12 cellular contexts compared by ENCODE assay signal in the genomic region with DNA sequence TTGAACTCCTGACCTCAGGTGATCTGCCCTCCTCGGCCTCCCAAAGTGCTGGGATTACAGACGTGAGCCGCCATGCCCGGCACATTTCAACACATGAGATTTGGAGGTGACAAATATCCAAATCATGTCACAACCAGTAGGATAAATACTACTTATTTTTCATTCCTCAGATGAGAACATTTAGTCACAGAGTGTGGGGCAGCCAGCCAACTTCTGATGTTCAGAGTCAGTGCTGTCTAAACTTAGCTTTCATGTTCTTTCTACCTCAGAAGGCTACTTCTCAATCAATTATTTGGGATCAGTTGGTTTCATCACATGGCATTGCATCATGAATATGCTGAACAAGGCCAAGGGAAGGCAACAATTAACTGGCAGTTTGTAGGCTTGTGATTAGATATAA.
A peak's percentile ranks its signal among the peaks of the same experiment; 100 is the strongest.
DNase-seq lines count a peak whose midpoint lies in the region; ATAC-seq and TF ChIP-seq lines count a peak whose summit lies in the region.
"Had no signal": no experiment of that assay in that cellular context is flagged by ENCODE, and none has a peak within 500 bp of the region (broad histone marks: within the 10 kb centered on the region; RNA-seq: fewer than 3 reads in every experiment).

No MANE protein-coding gene starts in this region.

- ATAC-seq in Right ventricle myocardium superior (ENCODE audit: poor library complexity): peak; percentile 90
- ATAC-seq in GM21367 (IDR thresholded peaks at IDR 0.05; ENCODE audit: unreplicated experiment): no peak
- ATAC-seq in effector memory CD8-positive, alpha-beta T cell (replicated peaks): no peak
- ATAC-seq: activated naive CD4-positive, alpha-beta T cell treated with anti-CD3 and anti-CD28 coated beads, Interleukin-2, amount 50 U/mL, for 72 hours had no signal

- TF ChIP-seq CTCF in AG10803 (conservative IDR thresholded peaks at IDR 0.05; ENCODE audit: low read length) (no peak), A673 (conservative IDR thresholded peaks at IDR 0.05; ENCODE audit: low read depth, low read length) (no peak)

- no peak overlapping the region for H3K4me3 Mint-ChIP-seq in effector memory CD8-positive, alpha-beta T cell

- H3K27ac ChIP-seq in A673 (ENCODE audit: low read depth, low read length, poor library complexity, severe bottlenecking): no peak overlapping the region

- CTCF ChIA-PET in A673 (lab: Charles Lee): no interaction called here

- intact Hi-C loops in Right ventricle myocardium superior (cut with DNase I): no loop called here
- intact Hi-C loops in posterior vena cava (cut with DNase I): no loop called here
- intact Hi-C loops in A673 (cut with micrococcal nuclease; ENCODE audit: unreplicated experiment): no loop called here

- H3K4me3 ChIP-seq in AG10803 (ENCODE audit: low read length) (no peak overlapping the region), A673 (ENCODE audit: low read depth, low read length, poor library complexity, severe bottlenecking) (no peak overlapping the region)

- no TSS peak for BruUV-seq in A673 (replicated peaks; lab: Mats Ljungman, UMichigan)

- H3K9me3 Mint-ChIP-seq in effector memory CD8-positive, alpha-beta T cell: peaks cover 0 to 2% of the 10 kb centered on the region in 2 donors
- H3K9me3 Mint-ChIP-seq: activated naive CD4-positive, alpha-beta T cell treated with anti-CD3 and anti-CD28 coated beads, Interleukin-2, amount 50 U/mL, for 72 hours had no signal

- POLR2A ChIA-PET in A673 (lab: Charles Lee; ENCODE audit: low non-redundant PET): no interaction called here

- peaks cover 2 to 8% of the 10 kb centered on the region in 2 donors for H3K4me1 Mint-ChIP-seq in effector memory CD8-positive, alpha-beta T cell (ENCODE audit: low read depth in 2 of 2)

- no peaks in the 10 kb centered on the region for H3K36me3 Mint-ChIP-seq in effector memory CD8-positive, alpha-beta T cell (ENCODE audit: insufficient read depth)
- H3K36me3 Mint-ChIP-seq: activated naive CD4-positive, alpha-beta T cell treated with anti-CD3 and anti-CD28 coated beads, Interleukin-2, amount 50 U/mL, for 72 hours had no signal

- DNase-seq in AG10803 (ENCODE audit: low read depth) (peak; percentile 74), anterior cingulate cortex (lab: John Stamatoyannopoulos, UW) (peak in 33 of 58 donors; percentile 4 to 76 (median 31)), Right ventricle myocardium superior (peak; percentile 89), posterior vena cava (ENCODE audit: low spot score) (peak; percentile 86), globus pallidus (ENCODE audit: low spot score) (no peak), A673 (ENCODE audit: low spot score) (no peak)
- no peak for DNase-seq in effector memory CD8-positive, alpha-beta T cell
- DNase-seq: activated CD4-positive, alpha-beta T cell treated with anti-CD3 and anti-CD28 coated beads for 4 hours; NCI-H2171 treated with DMSO at 0.1 percent for 48 hours; SHP77 treated with DMSO at 0.1 percent for 48 hours had no signal

- H3K4me1 ChIP-seq in A673 (ENCODE audit: insufficient read depth, low read length, poor library complexity, severe bottlenecking): no peaks in the 10 kb centered on the region

- peaks cover 0 to 26% of the 10 kb centered on the region in 2 donors for H3K27me3 Mint-ChIP-seq in effector memory CD8-positive, alpha-beta T cell

- no peak overlapping the region for H3K27ac Mint-ChIP-seq in effector memory CD8-positive, alpha-beta T cell

- H3K36me3 ChIP-seq in A673 (ENCODE audit: insufficient read depth, low read length, poor library complexity, severe bottlenecking): no peaks in the 10 kb centered on the region

- peaks cover 28% of the 10 kb centered on the region for H3K27me3 ChIP-seq in A673 (replicated peaks; ENCODE audit: insufficient read depth, low read depth, low read length, poor library complexity)

- H3K9me3 ChIP-seq in A673 (ENCODE audit: low read depth, low read length, poor library complexity, severe bottlenecking): no peaks in the 10 kb centered on the region

Comparison
In these comparisons a context has a peak if more than half of its experiments do, and no peak if none do; other contexts are left out.
1. DNase-seq: peak in AG10803 (single experiment), anterior cingulate cortex (33 of 58), Right ventricle myocardium superior (single experiment) and posterior vena cava (single experiment); none in globus pallidus (single experiment), A673 (single experiment) and effector memory CD8-positive, alpha-beta T cell (0 of 3).